10 cellular contexts compared by ENCODE assay signal in genomic region chr7:129332354-129333056, GRCh38.
DNase-seq lines count a peak whose midpoint lies in the region; ATAC-seq and TF ChIP-seq lines count a peak whose summit lies in the region.
"Had no signal": no experiment of that assay in that cellular context is flagged by ENCODE, and none has a peak within 500 bp of the region (broad histone marks: within the 10 kb centered on the region; RNA-seq: fewer than 3 reads in every experiment).

No MANE protein-coding gene starts in this region.

- peak; percentile 79 for ATAC-seq in SK-N-SH treated with all-trans-retinoic acid at 6 μM for 48 hours
- no peak for ATAC-seq in HG03135 (IDR thresholded peaks at IDR 0.05; ENCODE audit: unreplicated experiment)

- no peak overlapping the region for H2AFZ ChIP-seq in smooth muscle cell (ENCODE audit: low read depth)

- TF ChIP-seq POLR2A in suprapubic skin (IDR thresholded peaks at IDR 0.05) = no peak

- peak overlapping the region; percentile 70 for H3K4me2 ChIP-seq in smooth muscle cell

- no peaks in the 10 kb centered on the region for H3K36me3 ChIP-seq in smooth muscle cell (ENCODE audit: low read depth)
- no peaks in the 10 kb centered on the region for H3K36me3 ChIP-seq in suprapubic skin

- no peaks in the 10 kb centered on the region for H3K27me3 ChIP-seq in smooth muscle cell (ENCODE audit: low read depth)
- H3K27me3 ChIP-seq in suprapubic skin = no peaks in the 10 kb centered on the region

- WGBS in smooth muscle cell (ENCODE audit: low lambda C conversion rate) = 87% methylated on average over 3 of the region's 3 CpGs
- WGBS in suprapubic skin = 47% methylated on average over 3 of the region's 3 CpGs

- no peak for TF ChIP-seq CTCF in fibroblast of the aortic adventitia (IDR thresholded peaks at IDR 0.05; ENCODE audit: insufficient read depth, low read length)
- no peak for TF ChIP-seq CTCF in smooth muscle cell (IDR thresholded peaks at IDR 0.05; ENCODE audit: borderline replicate concordance, insufficient read depth, poor library complexity, severe bottlenecking)
- TF ChIP-seq CTCF in suprapubic skin (IDR thresholded peaks at IDR 0.05) = no peak

- DNase-seq in HCEC 1CT (peak; percentile 85), fibroblast of the aortic adventitia (ENCODE audit: low read depth) (peak; percentile 63), smooth muscle cell (lab: John Stamatoyannopoulos, UW; ENCODE audit: unreplicated experiment) (no peak), suprapubic skin (ENCODE audit: low spot score in 2 of 2) (no peak)
- DNase-seq in activated CD4-positive, CD25-positive, alpha-beta regulatory T cell treated with anti-CD3 and anti-CD28 coated beads, Interleukin-2, amount 50 U/mL, for 72 hours = no peak
- DNase-seq: caudate nucleus, DMS 273 treated with DMSO at 0.1 percent for 48 hours, NCI-H748 treated with DMSO at 0.1 percent for 48 hours had no signal

- H3K79me2 ChIP-seq in smooth muscle cell (ENCODE audit: low read depth) = no peaks in the 10 kb centered on the region

- H3F3A ChIP-seq in smooth muscle cell (ENCODE audit: low read depth) = no peaks in the 10 kb centered on the region

- no peak for TF ChIP-seq EP300 in suprapubic skin (IDR thresholded peaks at IDR 0.05)

- H3K9ac ChIP-seq in smooth muscle cell (ENCODE audit: low read depth) = peak overlapping the region; percentile 45

- H4K20me1 ChIP-seq in smooth muscle cell (ENCODE audit: low read depth) = no peaks in the 10 kb centered on the region

- H3K4me1 ChIP-seq in smooth muscle cell (ENCODE audit: low read depth) (no peaks in the 10 kb centered on the region), suprapubic skin (peaks cover 7% of the 10 kb centered on the region)

- peak overlapping the region; percentile 71 for H3K27ac ChIP-seq in smooth muscle cell (ENCODE audit: low read depth)
- no peak overlapping the region for H3K27ac ChIP-seq in suprapubic skin

- no peak overlapping the region for H3K4me3 ChIP-seq in fibroblast of the aortic adventitia (ENCODE audit: low read depth, low read length)
- H3K4me3 ChIP-seq in smooth muscle cell = no peak overlapping the region
- H3K4me3 ChIP-seq in suprapubic skin = no peak overlapping the region

- H3K9me3 ChIP-seq in smooth muscle cell (replicated peaks; ENCODE audit: low read depth) (no peaks in the 10 kb centered on the region), suprapubic skin (no peaks in the 10 kb centered on the region)

TF ChIP-seq in SK-N-SH treated with all-trans-retinoic acid at 6 μM for 48 hours, 23 proteins besides CTCF, POLR2A, EP300 and RAD21:
- TF ChIP-seq ZNF565 (CRISPR knock-in tag; conservative IDR thresholded peaks at IDR 0.05; ENCODE audit: low read depth) (no peak), OSR1 (CRISPR knock-in tag; IDR thresholded peaks at IDR 0.05) (no peak), CSDC2 (CRISPR knock-in tag; IDR thresholded peaks at IDR 0.05) (no peak), TCF4 (CRISPR knock-in tag; IDR thresholded peaks at IDR 0.05; ENCODE audit: borderline replicate concordance) (no peak), ZNF70 (CRISPR knock-in tag; IDR thresholded peaks at IDR 0.05) (no peak), BACH2 (CRISPR knock-in tag; IDR thresholded peaks at IDR 0.05; ENCODE audit: borderline replicate concordance) (no peak)
- TF ChIP-seq, protein P1, sequence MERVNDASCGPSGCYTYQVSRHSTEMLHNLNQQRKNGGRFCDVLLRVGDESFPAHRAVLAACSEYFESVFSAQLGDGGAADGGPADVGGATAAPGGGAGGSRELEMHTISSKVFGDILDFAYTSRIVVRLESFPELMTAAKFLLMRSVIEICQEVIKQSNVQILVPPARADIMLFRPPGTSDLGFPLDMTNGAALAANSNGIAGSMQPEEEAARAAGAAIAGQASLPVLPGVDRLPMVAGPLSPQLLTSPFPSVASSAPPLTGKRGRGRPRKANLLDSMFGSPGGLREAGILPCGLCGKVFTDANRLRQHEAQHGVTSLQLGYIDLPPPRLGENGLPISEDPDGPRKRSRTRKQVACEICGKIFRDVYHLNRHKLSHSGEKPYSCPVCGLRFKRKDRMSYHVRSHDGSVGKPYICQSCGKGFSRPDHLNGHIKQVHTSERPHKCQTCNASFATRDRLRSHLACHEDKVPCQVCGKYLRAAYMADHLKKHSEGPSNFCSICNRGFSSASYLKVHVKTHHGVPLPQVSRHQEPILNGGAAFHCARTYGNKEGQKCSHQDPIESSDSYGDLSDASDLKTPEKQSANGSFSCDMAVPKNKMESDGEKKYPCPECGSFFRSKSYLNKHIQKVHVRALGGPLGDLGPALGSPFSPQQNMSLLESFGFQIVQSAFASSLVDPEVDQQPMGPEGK (CRISPR knock-in tag; IDR thresholded peaks at IDR 0.05; ENCODE audit: borderline replicate concordance) = no peak

Comparison
In these comparisons a context has a peak if more than half of its experiments do, and no peak if none do; other contexts are left out.
1. DNase-seq: peak in HCEC 1CT (single experiment) and fibroblast of the aortic adventitia (single experiment); none in smooth muscle cell (single experiment), suprapubic skin (0 of 2) and activated CD4-positive, CD25-positive, alpha-beta regulatory T cell treated with anti-CD3 and anti-CD28 coated beads, Interleukin-2, amount 50 U/mL, for 72 hours (single experiment).